6 cellular contexts compared by ENCODE assay signal in the genomic region with DNA sequence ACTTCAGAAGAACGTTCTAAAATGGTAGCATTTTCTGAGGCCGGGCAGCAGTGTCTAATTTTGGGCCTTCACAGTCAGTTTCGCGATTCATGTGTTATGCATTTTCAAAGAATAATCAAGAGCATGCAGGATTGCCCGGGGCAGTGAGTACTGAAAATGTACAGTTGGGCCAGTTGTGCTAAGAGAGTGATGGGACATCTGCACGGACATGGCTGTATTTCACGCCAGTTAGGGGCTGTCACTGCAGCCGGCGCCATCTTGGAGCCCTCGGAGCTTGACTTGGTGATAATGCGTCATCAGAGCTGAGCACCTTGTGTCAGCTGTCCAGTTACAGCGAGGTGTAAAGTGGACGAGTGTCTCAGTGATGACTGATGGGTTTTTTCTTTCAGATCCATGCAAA.
"Had no signal": no experiment of that assay in that cellular context is flagged by ENCODE, and none has a peak within 500 bp of the region (broad histone marks: within the 10 kb centered on the region; RNA-seq: fewer than 3 reads in every experiment).

No MANE protein-coding gene starts in this region.

- H3K4me3 ChIP-seq: GM23338 had no signal

- H3K27me3 Mint-ChIP-seq: IgD-negative memory B cell had no signal

- H3K4me3 Mint-ChIP-seq: GM23338, H9, IgD-negative memory B cell had no signal

- H3K27ac ChIP-seq: HL-60 had no signal

- H3K27ac Mint-ChIP-seq: GM23338 had no signal

- H3K9me3 Mint-ChIP-seq: GM23338, H9, IgD-negative memory B cell had no signal

- DNase-seq: H9, HCEC 1CT had no signal

- ATAC-seq: GM23338, HepG2 had no signal
